18 cellular contexts compared by ENCODE assay signal in the genomic region with DNA sequence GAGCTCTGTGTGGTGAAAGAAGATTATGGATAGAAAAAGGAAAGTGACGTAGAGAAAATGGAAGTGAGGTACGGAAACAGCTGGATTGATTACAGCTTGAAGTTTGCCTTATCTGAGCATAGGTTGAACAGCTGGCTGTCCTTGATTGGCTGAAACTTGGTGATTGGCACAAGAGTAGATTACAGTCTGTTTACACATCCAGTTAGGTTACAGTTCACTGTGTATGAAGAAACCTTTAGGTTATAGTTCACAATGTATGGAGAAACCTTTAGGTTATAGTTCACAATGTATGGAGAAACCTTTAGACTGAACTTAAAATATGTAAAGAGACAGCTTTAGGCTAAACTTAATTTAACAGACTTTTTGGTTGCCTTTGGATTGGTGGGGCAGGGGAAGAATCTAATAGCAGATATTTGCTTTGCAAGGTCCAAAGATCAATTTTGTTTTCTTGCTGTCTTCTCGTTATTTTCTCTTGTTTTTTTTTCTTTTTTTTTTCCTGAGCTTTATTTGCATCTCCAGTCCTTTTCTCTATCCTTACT. TPM values are rescaled to one million over a fixed set of nuclear protein-coding genes. Genes with fewer than 3 reads are reported as not detected.
DNase-seq lines count a peak whose midpoint lies in the region; ATAC-seq, FAIRE-seq and TF ChIP-seq lines count a peak whose summit lies in the region.
"Had no signal": no experiment of that assay in that cellular context is flagged by ENCODE, and none has a peak within 500 bp of the region (broad histone marks: within the 10 kb centered on the region; RNA-seq: fewer than 3 reads in every experiment).

No MANE protein-coding gene starts in this region.

- DNase-seq in SIG-M5 treated with dmso at 0.1 percent for 504 hours (lab: John Stamatoyannopoulos, UW; ENCODE audit: unreplicated experiment) (peak; percentile 44), SIG-M5 (lab: John Stamatoyannopoulos, UW) (no peak), MV-4-11 (lab: John Stamatoyannopoulos, UW) (peak; percentile 43), pancreas (peak in 3 of 6 donors; percentile 18 to 26 (median 21)), COLO829 (ENCODE audit: low spot score) (no peak), HTR-8/SVneo (ENCODE audit: insufficient read length, low spot score) (no peak), epidermal melanocyte (ENCODE audit: insufficient read length, low spot score) (no peak)
- no peak for DNase-seq in activated naive CD8-positive, alpha-beta T cell treated with anti-CD3 and anti-CD28 coated beads for 36 hours
- DNase-seq: activated CD4-positive, alpha-beta T cell treated with anti-CD3 and anti-CD28 coated beads for 1 hour; activated gamma-delta T cell; NCI-H1048; right cardiac atrium; stimulated activated CD4-positive, alpha-beta T cell treated with anti-CD3 and anti-CD28 coated beads, Interleukin-4, amount 100 ng/mL, for 24 hours; T-cell had no signal

- H3K4me1 ChIP-seq in pancreas: peaks cover 5 to 25% (median 24%) of the 10 kb centered on the region in 3 donors

- no peak overlapping the region for H3K4me3 Mint-ChIP-seq in activated naive CD8-positive, alpha-beta T cell treated with anti-CD3 and anti-CD28 coated beads for 36 hours
- H3K4me3 Mint-ChIP-seq: neural crest cell, T-cell had no signal

- no peak for FAIRE-seq in pancreas (lab: Jason Lieb, UNC)
- FAIRE-seq in HTR-8/SVneo (lab: Jason Lieb, UNC): no peak
- FAIRE-seq: A204.1 had no signal

- peaks cover 58% of the 10 kb centered on the region for H3K4me1 Mint-ChIP-seq in activated naive CD8-positive, alpha-beta T cell treated with anti-CD3 and anti-CD28 coated beads for 36 hours

- H3K4me3 ChIP-seq in pancreas: no peak overlapping the region
- H3K4me3 ChIP-seq: body of pancreas had no signal

- H3K27me3 ChIP-seq in pancreas: no peaks in the 10 kb centered on the region
- H3K27me3 ChIP-seq: body of pancreas had no signal

- WGBS in pancreas, 2 donors: 21 to 23% methylated on average over 3 of the region's 3 CpGs

- peak overlapping the region; percentile 59 for H3K27ac Mint-ChIP-seq in activated naive CD8-positive, alpha-beta T cell treated with anti-CD3 and anti-CD28 coated beads for 36 hours
- H3K27ac Mint-ChIP-seq: T-cell had no signal

- peak; percentile 58 to 82 (median 70) for ATAC-seq in pancreas
- ATAC-seq: body of pancreas, right cardiac atrium, T-cell had no signal

- H3K36me3 ChIP-seq in pancreas: no peaks in the 10 kb centered on the region

- no peaks in the 10 kb centered on the region for H3K9me3 Mint-ChIP-seq in activated naive CD8-positive, alpha-beta T cell treated with anti-CD3 and anti-CD28 coated beads for 36 hours
- H3K9me3 Mint-ChIP-seq: neural crest cell, T-cell had no signal

- H3K9me3 ChIP-seq in pancreas: no peaks in the 10 kb centered on the region
- H3K9me3 ChIP-seq: body of pancreas had no signal

- no peak for TF ChIP-seq CTCF in pancreas (IDR thresholded peaks at IDR 0.05)

- H3K36me3 Mint-ChIP-seq in activated naive CD8-positive, alpha-beta T cell treated with anti-CD3 and anti-CD28 coated beads for 36 hours: no peaks in the 10 kb centered on the region
- H3K36me3 Mint-ChIP-seq: T-cell had no signal

- H3K27me3 Mint-ChIP-seq in activated naive CD8-positive, alpha-beta T cell treated with anti-CD3 and anti-CD28 coated beads for 36 hours: peaks cover 43% of the 10 kb centered on the region

- H3K27ac ChIP-seq in pancreas: no peak overlapping the region

- intact Hi-C loops in pancreas (cut with DNase I): no loop called here

RNA-seq across cellular contexts. Expression of gene ART3, which starts 15.6 kb away (rescaled TPM):
- under 1 TPM in 1 of 2 experiments, not detected in 1; 0.60 TPM for total RNA-seq in activated naive CD8-positive, alpha-beta T cell treated with anti-CD3 and anti-CD28 coated beads for 36 hours
- 1 to 10 TPM in 5 of 6 donors, under 1 TPM in 1; 0.32 to 7.5 (median 4.9) TPM for total RNA-seq in pancreas
- polyA plus RNA-seq in pancreas: 10 to 100 TPM in 1 of 2 donors, 1 to 10 TPM in 1; 2.5 to 14.4 TPM
- total RNA-seq: lung microvascular endothelial cell, neural crest cell, T-cell had no signal

RNA-seq across cellular contexts. Expression of gene CXCL11, which starts 23.1 kb away (rescaled TPM):
- total RNA-seq in activated naive CD8-positive, alpha-beta T cell treated with anti-CD3 and anti-CD28 coated beads for 36 hours: under 1 TPM; 0.30 to 0.60 TPM
- 1 to 10 TPM in 4 of 6 donors, under 1 TPM in 2; 0.13 to 3.7 (median 2.2) TPM for total RNA-seq in pancreas
- polyA plus RNA-seq in pancreas: under 1 TPM; 0.72 to 0.73 TPM
- total RNA-seq: neural crest cell, T-cell had no signal

RNA-seq across cellular contexts. Expression of gene CXCL10, which starts 35.7 kb away (rescaled TPM):
- total RNA-seq in activated naive CD8-positive, alpha-beta T cell treated with anti-CD3 and anti-CD28 coated beads for 36 hours: 1 to 10 TPM; 2.1 to 3.0 TPM
- 1 to 10 TPM in 1 of 6 donors, under 1 TPM in 2, not detected in 3; 0.38 to 1.7 (median 0.83) TPM for total RNA-seq in pancreas
- polyA plus RNA-seq in pancreas: under 1 TPM; 0.19 to 0.34 TPM
- total RNA-seq: body of pancreas, neural crest cell, T-cell had no signal

RNA-seq across cellular contexts. Expression of gene CXCL9, which starts 51.6 kb away (rescaled TPM):
- total RNA-seq in activated naive CD8-positive, alpha-beta T cell treated with anti-CD3 and anti-CD28 coated beads for 36 hours: 1 to 10 TPM; 2.2 to 2.7 TPM
- under 1 TPM in 5 of 6 donors, not detected in 1; 0.05 to 0.87 (median 0.16) TPM for total RNA-seq in pancreas
- polyA plus RNA-seq in pancreas: under 1 TPM; 0.15 to 0.21 TPM
- total RNA-seq: lung microvascular endothelial cell, neural crest cell, T-cell had no signal

Comparison
In these comparisons a context has a peak if more than half of its experiments do, and no peak if none do; other contexts are left out.
1. DNase-seq: peak in SIG-M5 treated with dmso at 0.1 percent for 504 hours (single experiment) and MV-4-11 (single experiment); none in SIG-M5 (single experiment), activated naive CD8-positive, alpha-beta T cell treated with anti-CD3 and anti-CD28 coated beads for 36 hours (single experiment), COLO829 (single experiment), HTR-8/SVneo (single experiment) and epidermal melanocyte (single experiment).